In the genomic region with DNA sequence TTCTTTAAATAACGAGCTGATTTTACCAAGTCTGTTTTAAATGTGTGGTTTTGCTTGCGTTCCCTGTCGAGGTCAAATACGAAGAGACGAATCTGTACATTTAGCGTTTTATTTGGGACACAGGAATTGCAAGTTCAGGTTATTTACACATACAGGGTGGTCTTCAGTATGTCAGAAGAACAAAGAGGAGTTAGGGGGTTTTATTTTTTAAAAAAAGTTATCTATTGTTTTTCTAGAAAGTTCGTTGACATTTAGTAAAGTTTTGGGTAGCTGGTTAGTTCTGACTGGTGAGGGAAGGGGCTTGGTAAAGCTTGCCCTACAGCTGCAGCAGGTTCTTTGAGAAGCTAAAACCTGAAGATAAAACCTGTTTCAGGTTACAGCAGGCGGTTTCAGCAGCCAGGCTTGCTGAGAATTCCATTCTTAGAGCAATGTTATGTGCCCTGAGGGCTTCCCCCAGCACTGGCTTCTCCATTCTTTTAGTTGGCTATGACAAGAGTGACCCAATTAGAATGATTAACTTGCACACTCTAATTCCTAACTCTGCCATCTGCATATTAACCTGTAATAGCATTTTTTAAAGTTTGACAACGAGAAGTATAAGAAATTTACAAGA, we compare ENCODE assay signal across 8 cellular contexts. TPM values are rescaled to one million over a fixed set of nuclear protein-coding genes. Genes with fewer than 3 reads are reported as not detected.
A peak's percentile ranks its signal among the peaks of the same experiment; 100 is the strongest.
DNase-seq lines count a peak whose midpoint lies in the region; ATAC-seq and TF ChIP-seq lines count a peak whose summit lies in the region.

No MANE protein-coding gene starts in this region.

- no peak overlapping the region for H3K27ac Mint-ChIP-seq in effector memory CD8-positive, alpha-beta T cell

- H3K4me3 ChIP-seq in NT2/D1 (ENCODE audit: insufficient read length, low read depth) (no peak overlapping the region), psoas muscle (peak overlapping the region; percentile 81)

- ATAC-seq in effector memory CD8-positive, alpha-beta T cell (replicated peaks) = no peak
- no peak for ATAC-seq in psoas muscle
- ATAC-seq in HG03565 (IDR thresholded peaks at IDR 0.05; ENCODE audit: unreplicated experiment) = no peak
- no peak for ATAC-seq in HG03521 (IDR thresholded peaks at IDR 0.05; ENCODE audit: unreplicated experiment)
- ATAC-seq in GM21528 (IDR thresholded peaks at IDR 0.05; ENCODE audit: low FRiP score, unreplicated experiment) = no peak

- WGBS in psoas muscle, 3 donors = 84 to 91% (median 87%) methylated on average over 9 of the region's 9 CpGs

- intact Hi-C loops in psoas muscle (cut with DNase I) = no loop called here

- DNase-seq in EH (ENCODE audit: low read depth) = peak; percentile 29
- DNase-seq in NT2/D1 (ENCODE audit: low read depth, low spot score) = peak; percentile 25
- no peak for DNase-seq in effector memory CD8-positive, alpha-beta T cell
- no peak for DNase-seq in psoas muscle
- no peak for DNase-seq in pons (ENCODE audit: low spot score)

- no peaks in the 10 kb centered on the region for H3K36me3 ChIP-seq in NT2/D1 (ENCODE audit: insufficient read depth, insufficient read length, low read length)
- no peaks in the 10 kb centered on the region for H3K36me3 ChIP-seq in psoas muscle (ENCODE audit: insufficient read depth in 1 of 2, low read depth in 1 of 2)

- H3K9ac ChIP-seq in NT2/D1 (ENCODE audit: insufficient read length, low read depth) = no peak overlapping the region

- no peaks in the 10 kb centered on the region for H3K27me3 Mint-ChIP-seq in effector memory CD8-positive, alpha-beta T cell

- no peaks in the 10 kb centered on the region for H3K27me3 ChIP-seq in NT2/D1 (ENCODE audit: insufficient read depth, insufficient read length)
- no peaks in the 10 kb centered on the region for H3K27me3 ChIP-seq in psoas muscle (ENCODE audit: insufficient read depth in 3 of 3, low read length in 2 of 3)

- H3K9me3 Mint-ChIP-seq in effector memory CD8-positive, alpha-beta T cell = no peaks in the 10 kb centered on the region

- peak overlapping the region; percentile 92 for H3K27ac ChIP-seq in psoas muscle

- no peak for TF ChIP-seq CTCF in psoas muscle (IDR thresholded peaks at IDR 0.05)

- H3K36me3 Mint-ChIP-seq in effector memory CD8-positive, alpha-beta T cell (ENCODE audit: insufficient read depth) = peaks cover 14% of the 10 kb centered on the region

- H3K4me3 Mint-ChIP-seq in effector memory CD8-positive, alpha-beta T cell = peak overlapping the region; percentile 94 to 96

- peaks cover 22 to 28% of the 10 kb centered on the region in 2 donors for H3K4me1 Mint-ChIP-seq in effector memory CD8-positive, alpha-beta T cell (ENCODE audit: low read depth in 2 of 2)

- H3K9me3 ChIP-seq in NT2/D1 (ENCODE audit: insufficient read depth, low read length) = peaks cover 40% of the 10 kb centered on the region
- H3K9me3 ChIP-seq in psoas muscle = no peaks in the 10 kb centered on the region

- H3K4me1 ChIP-seq in NT2/D1 (ENCODE audit: insufficient read depth, insufficient read length) (no peaks in the 10 kb centered on the region), psoas muscle (peaks cover 32% of the 10 kb centered on the region)

RNA-seq across cellular contexts. Expression of gene ZNF280D, which starts 0.8 kb away (rescaled TPM):
- total RNA-seq in psoas muscle = 10 to 100 TPM; 20.8 to 25.3 (median 23.6) TPM
- 10 to 100 TPM in 2 of 3 donors, 1 to 10 TPM in 1; 5.3 to 12.0 (median 10.4) TPM for polyA plus RNA-seq in psoas muscle

Comparison
In these comparisons a context has a peak if more than half of its experiments do, and no peak if none do; other contexts are left out.
1. DNase-seq: peak in EH (single experiment) and NT2/D1 (single experiment); none in effector memory CD8-positive, alpha-beta T cell (0 of 3), psoas muscle (0 of 2) and pons (single experiment).